In genomic region chr11:1834132-1834610, GRCh38 we compare ENCODE assay signal across 1 cellular context.
TF ChIP-seq lines count a peak whose summit lies in the region.

No MANE protein-coding gene starts in this region.

TF ChIP-seq in H1, 55 proteins besides CTCF, POLR2A, EP300 and RAD21:
- TF ChIP-seq SP1 (IDR thresholded peaks at IDR 0.05; ENCODE audit: low read depth, low read length) (no peak), ATF3 (IDR thresholded peaks at IDR 0.05; ENCODE audit: insufficient read depth, low read depth, low read length) (no peak), KDM1A (IDR thresholded peaks at IDR 0.05; ENCODE audit: borderline replicate concordance, low read length) (no peak), MAFK (IDR thresholded peaks at IDR 0.05; ENCODE audit: low read depth, low read length) (no peak), YY1 (IDR thresholded peaks at IDR 0.05; ENCODE audit: low read depth, low read length) (no peak), POLR2AphosphoS5 (IDR thresholded peaks at IDR 0.05; ENCODE audit: low read depth, low read length) (no peak), NRF1 (IDR thresholded peaks at IDR 0.05; ENCODE audit: low read depth, low read length) (no peak), SIRT6 (IDR thresholded peaks at IDR 0.05; ENCODE audit: low read length) (no peak), TBP (IDR thresholded peaks at IDR 0.05; ENCODE audit: low read depth, low read length) (no peak), CHD2 (IDR thresholded peaks at IDR 0.05; ENCODE audit: low read length) (no peak), KDM4A (IDR thresholded peaks at IDR 0.05; ENCODE audit: low read depth, low read length, severe bottlenecking) (no peak), ZNF274 (IDR thresholded peaks at IDR 0.05; ENCODE audit: borderline replicate concordance, extremely low read depth, low read length) (no peak), ASH2L (IDR thresholded peaks at IDR 0.05; ENCODE audit: low read length) (no peak), RFX5 (IDR thresholded peaks at IDR 0.05; ENCODE audit: borderline replicate concordance, low read depth, low read length) (no peak), JUN (IDR thresholded peaks at IDR 0.05; ENCODE audit: low read depth, low read length) (no peak), FOSL1 (IDR thresholded peaks at IDR 0.05; ENCODE audit: insufficient read depth, low read depth, low read length) (no peak)
- TF ChIP-seq, protein P1, sequence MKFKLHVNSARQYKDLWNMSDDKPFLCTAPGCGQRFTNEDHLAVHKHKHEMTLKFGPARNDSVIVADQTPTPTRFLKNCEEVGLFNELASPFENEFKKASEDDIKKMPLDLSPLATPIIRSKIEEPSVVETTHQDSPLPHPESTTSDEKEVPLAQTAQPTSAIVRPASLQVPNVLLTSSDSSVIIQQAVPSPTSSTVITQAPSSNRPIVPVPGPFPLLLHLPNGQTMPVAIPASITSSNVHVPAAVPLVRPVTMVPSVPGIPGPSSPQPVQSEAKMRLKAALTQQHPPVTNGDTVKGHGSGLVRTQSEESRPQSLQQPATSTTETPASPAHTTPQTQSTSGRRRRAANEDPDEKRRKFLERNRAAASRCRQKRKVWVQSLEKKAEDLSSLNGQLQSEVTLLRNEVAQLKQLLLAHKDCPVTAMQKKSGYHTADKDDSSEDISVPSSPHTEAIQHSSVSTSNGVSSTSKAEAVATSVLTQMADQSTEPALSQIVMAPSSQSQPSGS (IDR thresholded peaks at IDR 0.05; ENCODE audit: low read length), result no peak
TF ChIP-seq in H1: peak in this region for 0.
